8 cellular contexts compared by ENCODE assay signal in genomic region chr4:49141955-49142354, GRCh38.
DNase-seq lines count a peak whose midpoint lies in the region; ATAC-seq and TF ChIP-seq lines count a peak whose summit lies in the region.
"Not testable (repeated sequence)": the region's sequence is repeated elsewhere in the genome, so short reads cannot be mapped to it uniquely, and the experiment has no call there.

No MANE protein-coding gene starts in this region.

- peaks cover under 1 to 56% of the 10 kb centered on the region in 2 donors for H3K36me3 Mint-ChIP-seq in naive B cell

- H3K4me1 ChIP-seq in foreskin keratinocyte, result not testable (repeated sequence)

- not testable (repeated sequence) for DNase-seq in foreskin keratinocyte; left colon; naive B cell; stimulated activated naive CD8-positive, alpha-beta T cell treated with anti-CD3 and anti-CD28 coated beads, Interleukin-15, Interleukin-2, amounts not matched to agents 100 U/mL and 50 U/mL, for 24 hours

- not testable (repeated sequence) for H3K27ac ChIP-seq in foreskin keratinocyte

- not testable (repeated sequence) for H3K27me3 Mint-ChIP-seq in naive B cell

- intact Hi-C loops in left colon (cut with DNase I, micrococcal nuclease), result not testable (repeated sequence)

- peak; percentile 38 for ATAC-seq in GM18498 (IDR thresholded peaks at IDR 0.05; ENCODE audit: unreplicated experiment)
- peak; percentile 36 for ATAC-seq in GM19324 (IDR thresholded peaks at IDR 0.05; ENCODE audit: low FRiP score, unreplicated experiment)
- ATAC-seq in HG02981 (IDR thresholded peaks at IDR 0.05; ENCODE audit: unreplicated experiment), result peak; percentile 29
- peak; percentile 34 for ATAC-seq in HG03442 (IDR thresholded peaks at IDR 0.05; ENCODE audit: unreplicated experiment)
- peak; percentile 41 for ATAC-seq in foreskin keratinocyte
- peak; percentile 47 for ATAC-seq in left colon
- ATAC-seq in naive B cell (ENCODE audit: low read depth in 2 of 2), result peak; percentile 26 to 27
- ATAC-seq in stimulated activated naive CD8-positive, alpha-beta T cell treated with anti-CD3 and anti-CD28 coated beads, Interleukin-15, Interleukin-2, amounts not matched to agents 100 U/mL and 50 U/mL, for 24 hours, result peak; percentile 45

- TF ChIP-seq CTCF in foreskin keratinocyte (conservative IDR thresholded peaks at IDR 0.05), result not testable (repeated sequence)

- not testable (repeated sequence) for H3K4me3 Mint-ChIP-seq in naive B cell

- H3K9me3 Mint-ChIP-seq in naive B cell, result peaks cover 33 to 64% (median 48%) of the 10 kb centered on the region in 7 donors

- H3K27ac Mint-ChIP-seq in naive B cell, result not testable (repeated sequence)

- not testable (repeated sequence) for H3K27me3 ChIP-seq in foreskin keratinocyte

- H3K4me1 Mint-ChIP-seq in naive B cell, result peaks cover 0 to 23% (median 4%) of the 10 kb centered on the region in 3 donors
